ENCODE assay signal across 8 cellular contexts in the genomic region with DNA sequence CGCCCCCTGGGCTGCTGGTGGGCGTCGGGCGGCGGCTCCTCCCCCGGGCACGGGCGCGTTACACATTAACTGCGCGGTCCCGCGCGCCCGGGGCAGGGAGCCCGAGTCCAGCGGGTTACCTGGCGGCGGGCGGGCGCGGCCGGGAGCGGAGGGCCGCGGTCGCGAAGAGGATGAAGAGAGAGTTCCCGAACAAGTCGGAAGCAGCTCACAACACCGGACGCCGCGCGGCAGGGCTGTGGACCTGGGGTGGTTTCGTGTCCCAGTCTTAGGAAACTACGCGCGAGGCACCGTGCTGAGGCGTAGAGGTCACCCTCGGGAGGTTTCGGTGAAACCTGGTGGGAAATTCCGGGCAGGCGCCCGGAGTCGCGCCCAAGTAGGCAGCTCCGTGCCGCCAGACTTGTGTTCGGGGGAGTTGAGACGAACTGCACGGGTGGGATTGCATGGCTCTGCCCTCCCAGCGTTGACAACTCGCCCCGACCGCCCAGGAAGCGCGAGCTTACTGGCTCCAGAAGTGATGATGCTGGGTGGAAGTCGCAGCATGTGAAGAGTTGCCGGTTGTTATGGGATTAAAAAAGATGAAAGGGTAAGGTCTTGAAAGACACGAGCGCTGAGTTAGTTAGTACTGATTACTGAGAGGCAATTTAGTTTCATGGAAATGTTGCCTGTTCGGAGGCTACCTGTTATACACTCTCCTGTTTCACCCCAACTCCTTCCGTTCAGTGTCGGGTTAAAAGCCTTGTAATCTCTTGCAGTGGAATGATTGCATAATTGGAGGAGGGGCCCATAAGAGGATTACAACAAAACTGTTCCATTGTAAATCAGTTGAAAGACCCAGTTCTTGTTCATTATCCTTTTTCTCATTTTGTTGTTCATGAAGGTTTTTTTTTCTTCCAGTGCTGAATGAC. TPM values are rescaled to one million over a fixed set of nuclear protein-coding genes. Genes with fewer than 3 reads are reported as not detected.
DNase-seq lines count a peak whose midpoint lies in the region; ATAC-seq and TF ChIP-seq lines count a peak whose summit lies in the region.

No MANE protein-coding gene starts in this region.

- H3K4me3 ChIP-seq in A673 (ENCODE audit: low read depth, low read length, poor library complexity, severe bottlenecking) (peak overlapping the region; percentile 91), coronary artery (peak overlapping the region; percentile 98), left lung (peak overlapping the region; percentile 76 to 90)

- H3K36me3 ChIP-seq in A673 (ENCODE audit: insufficient read depth, low read length, poor library complexity, severe bottlenecking) = no peaks in the 10 kb centered on the region
- H3K36me3 ChIP-seq in left lung = no peaks in the 10 kb centered on the region

- intact Hi-C loops in A673 (cut with micrococcal nuclease; ENCODE audit: unreplicated experiment) = loop anchor here (5.0 kb wide), 1 partner anchor 83 kb away; no protein-coding TSS in a partner anchor
- intact Hi-C loops in left lung (cut with DNase I) = no loop called here

- H3K9me3 ChIP-seq in A673 (ENCODE audit: low read depth, low read length, poor library complexity, severe bottlenecking) (no peaks in the 10 kb centered on the region), left lung (no peaks in the 10 kb centered on the region)

- no peak for TF ChIP-seq CTCF in A673 (conservative IDR thresholded peaks at IDR 0.05; ENCODE audit: low read depth, low read length)
- no peak for TF ChIP-seq CTCF in coronary artery (IDR thresholded peaks at IDR 0.05)
- TF ChIP-seq CTCF in left lung (IDR thresholded peaks at IDR 0.05) = no peak

- CTCF ChIA-PET in A673 (lab: Charles Lee) = no interaction called here

- POLR2A ChIA-PET in A673 (lab: Charles Lee; ENCODE audit: low non-redundant PET) = interaction anchor here (0.5 kb wide), 1 partner anchor 55 kb away, joined by 4 read pairs; no protein-coding TSS in a partner anchor

- DNase-seq in A673 (ENCODE audit: low spot score) = peak; percentile 85
- DNase-seq in NCI-H345 treated with DMSO at 0.1 percent for 48 hours (lab: John Stamatoyannopoulos, UW; ENCODE audit: unreplicated experiment) = peak; percentile 61
- peak; percentile 43 for DNase-seq in activated CD4-positive, alpha-beta T cell treated with anti-CD3 and anti-CD28 coated beads for 4 hours
- peak; percentile 70 for DNase-seq in coronary artery (ENCODE audit: low spot score)
- peak; percentile 56 to 91 for DNase-seq in left lung
- DNase-seq in stimulated activated CD4-positive, alpha-beta T cell treated with anti-CD3 and anti-CD28 coated beads, Interleukin-4, amount 100 ng/mL, for 1 hour = peak; percentile 55

- H3K4me1 ChIP-seq in A673 (ENCODE audit: insufficient read depth, low read length, poor library complexity, severe bottlenecking) = peaks cover 11% of the 10 kb centered on the region
- H3K4me1 ChIP-seq in left lung = peaks cover 0 to 12% of the 10 kb centered on the region in 2 donors

- BruUV-seq in A673 (replicated peaks; lab: Mats Ljungman, UMichigan) = no TSS peak

- peak overlapping the region; percentile 71 for H3K27ac ChIP-seq in A673 (ENCODE audit: low read depth, low read length, poor library complexity, severe bottlenecking)
- H3K27ac ChIP-seq in coronary artery = peak overlapping the region; percentile 67 to 73
- peak overlapping the region; percentile 82 to 87 for H3K27ac ChIP-seq in left lung

- H3K27me3 ChIP-seq in A673 (replicated peaks; ENCODE audit: insufficient read depth, low read depth, low read length, poor library complexity) = no peaks in the 10 kb centered on the region
- H3K27me3 ChIP-seq in left lung = no peaks in the 10 kb centered on the region

- ATAC-seq in GM18870 (IDR thresholded peaks at IDR 0.05; ENCODE audit: unreplicated experiment) = peak; percentile 41
- peak; percentile 47 for ATAC-seq in HG03135 (IDR thresholded peaks at IDR 0.05; ENCODE audit: unreplicated experiment)
- ATAC-seq in left lung = peak; percentile 71

RNA-seq across cellular contexts. Expression of gene RAB3IP, which starts 0.9 kb away (rescaled TPM):
- total RNA-seq in A673 (2021) (39.4 and 41.8 TPM in 2 replicates), left lung (10 to 100 TPM; 29.5 to 34.6 TPM)

RNA-seq across cellular contexts. Expression of gene BEST3, which starts 40.4 kb away (rescaled TPM):
- total RNA-seq in A673 (2021) (0.50 and 0.69 TPM in 2 replicates), left lung (not detected)

Comparison
In these comparisons a context has a peak if more than half of its experiments do, and no peak if none do; other contexts are left out.
1. Peak in every context shown above with its lines: DNase-seq, ATAC-seq, H3K4me3 ChIP-seq and H3K27ac ChIP-seq.